Comparison of ENCODE assay signal across 19 cellular contexts in the genomic region with DNA sequence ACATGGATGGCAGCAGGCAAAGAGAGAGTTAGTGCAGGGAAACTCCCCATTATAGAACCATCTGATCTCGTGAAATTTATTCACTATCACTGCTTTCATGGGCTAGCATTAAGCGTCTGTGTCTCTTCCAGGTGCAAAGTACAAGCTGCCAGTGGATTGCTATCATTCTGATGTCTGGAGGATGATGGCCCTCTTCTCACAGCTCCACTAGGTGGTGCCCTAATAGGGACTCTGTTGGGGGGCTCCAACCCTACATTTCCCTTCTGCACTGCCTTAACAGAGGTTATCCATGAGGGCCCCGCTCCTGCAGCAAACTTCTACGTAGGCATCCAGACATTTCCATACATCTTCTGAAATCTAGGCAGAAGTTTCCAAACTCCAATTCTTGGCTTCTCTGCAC.
DNase-seq lines count a peak whose midpoint lies in the region; ATAC-seq and TF ChIP-seq lines count a peak whose summit lies in the region.
"Had no signal": no experiment of that assay in that cellular context is flagged by ENCODE, and none has a peak within 500 bp of the region (broad histone marks: within the 10 kb centered on the region; RNA-seq: fewer than 3 reads in every experiment).

No MANE protein-coding gene starts in this region.

- TF ChIP-seq CTCF in 22Rv1 (IDR thresholded peaks at IDR 0.05) (peak; percentile 29), GM12864 (IDR thresholded peaks at IDR 0.05; ENCODE audit: low read depth, low read length, missing control alignments) (peak; percentile 38), LNCAP (IDR thresholded peaks at IDR 0.05) (peak; percentile 17; the same call in 1 of the 2 replicates), WERI-Rb-1 (IDR thresholded peaks at IDR 0.05; ENCODE audit: low read depth, low read length) (peak; percentile 38), ascending aorta (IDR thresholded peaks at IDR 0.05) (no peak)

- H3K9me3 ChIP-seq in WERI-Rb-1 (ENCODE audit: severe bottlenecking) (no peaks in the 10 kb centered on the region), ascending aorta (no peaks in the 10 kb centered on the region)
- H3K9me3 ChIP-seq: A549 had no signal

- H3K4me3 Mint-ChIP-seq in activated naive CD4-positive, alpha-beta T cell treated with anti-CD3 and anti-CD28 coated beads, Interleukin-2, amount 10 ng/mL, durations not matched to agents 7 days and 5 days = no peak overlapping the region
- H3K4me3 Mint-ChIP-seq: CD4-positive, CD25-positive, alpha-beta regulatory T cell; T-helper 1 cell treated with Interleukin-12 subunit alpha and Interleukin-12 subunit beta and Interleukin-4 antibody, amounts not matched to agents 30 μg/mL and 1 μg/mL, for 36 hours had no signal

- no peak for ATAC-seq in GM19023 (IDR thresholded peaks at IDR 0.05; ENCODE audit: unreplicated experiment)
- ATAC-seq: A549 had no signal

- H3K4me1 Mint-ChIP-seq in activated naive CD4-positive, alpha-beta T cell treated with anti-CD3 and anti-CD28 coated beads, Interleukin-2, amount 10 ng/mL, durations not matched to agents 7 days and 5 days = no peaks in the 10 kb centered on the region
- H3K4me1 Mint-ChIP-seq: CD4-positive, CD25-positive, alpha-beta regulatory T cell had no signal

- no peaks in the 10 kb centered on the region for H3K4me1 ChIP-seq in ascending aorta
- H3K4me1 ChIP-seq: A549 had no signal

- H3K27ac Mint-ChIP-seq in activated naive CD4-positive, alpha-beta T cell treated with anti-CD3 and anti-CD28 coated beads, Interleukin-2, amount 10 ng/mL, durations not matched to agents 7 days and 5 days = no peak overlapping the region
- H3K27ac Mint-ChIP-seq: CD4-positive, CD25-positive, alpha-beta regulatory T cell; T-helper 1 cell treated with Interleukin-12 subunit alpha and Interleukin-12 subunit beta and Interleukin-4 antibody, amounts not matched to agents 30 μg/mL and 1 μg/mL, for 36 hours had no signal

- H3K27me3 ChIP-seq in WERI-Rb-1 (ENCODE audit: insufficient read depth, low read depth, severe bottlenecking) = no peaks in the 10 kb centered on the region
- no peaks in the 10 kb centered on the region for H3K27me3 ChIP-seq in ascending aorta

- H3K4me3 ChIP-seq in GM12864 (ENCODE audit: low read depth, low read length) = no peak overlapping the region
- H3K4me3 ChIP-seq in WERI-Rb-1 (ENCODE audit: low read depth, low read length) = no peak overlapping the region
- H3K4me3 ChIP-seq in ascending aorta = no peak overlapping the region
- H3K4me3 ChIP-seq: A549 had no signal

- H3K27me3 Mint-ChIP-seq in activated naive CD4-positive, alpha-beta T cell treated with anti-CD3 and anti-CD28 coated beads, Interleukin-2, amount 10 ng/mL, durations not matched to agents 7 days and 5 days = no peaks in the 10 kb centered on the region
- H3K27me3 Mint-ChIP-seq: CD4-positive, CD25-positive, alpha-beta regulatory T cell had no signal

- peaks cover 1% of the 10 kb centered on the region for H3K9me3 Mint-ChIP-seq in activated naive CD4-positive, alpha-beta T cell treated with anti-CD3 and anti-CD28 coated beads, Interleukin-2, amount 10 ng/mL, durations not matched to agents 7 days and 5 days
- H3K9me3 Mint-ChIP-seq: T-helper 1 cell treated with Interleukin-12 subunit alpha and Interleukin-12 subunit beta and Interleukin-4 antibody, amounts not matched to agents 30 μg/mL and 1 μg/mL, for 36 hours had no signal

- intact Hi-C loops in ascending aorta (cut with DNase I) = no loop called here

- H3K36me3 ChIP-seq in WERI-Rb-1 (no peaks in the 10 kb centered on the region), ascending aorta (no peaks in the 10 kb centered on the region)

- H3K27ac ChIP-seq in 22Rv1 (no peak overlapping the region), WERI-Rb-1 (no peak overlapping the region), ascending aorta (no peak overlapping the region)
- H3K27ac ChIP-seq: A549 had no signal

- no peaks in the 10 kb centered on the region for H3K36me3 Mint-ChIP-seq in activated naive CD4-positive, alpha-beta T cell treated with anti-CD3 and anti-CD28 coated beads, Interleukin-2, amount 10 ng/mL, durations not matched to agents 7 days and 5 days
- H3K36me3 Mint-ChIP-seq: CD4-positive, CD25-positive, alpha-beta regulatory T cell had no signal

- DNase-seq in GM12864 (ENCODE audit: low read depth) = no peak
- peak; percentile 9 for DNase-seq in WERI-Rb-1
- no peak for DNase-seq in ascending aorta (ENCODE audit: low spot score in 2 of 2)
- no peak for DNase-seq in hepatic stellate cell (ENCODE audit: low spot score)
- DNase-seq in activated naive CD4-positive, alpha-beta T cell treated with anti-CD3 and anti-CD28 coated beads, Interleukin-2, amount 10 ng/mL, durations not matched to agents 7 days and 5 days = no peak
- DNase-seq: CD4-positive, CD25-positive, alpha-beta regulatory T cell; DMS79 treated with DMSO at 0.1 percent for 48 hours; GF-D8; Karpas-422; NCI-H1436; NCI-H2081 treated with DMSO at 0.1 percent for 48 hours; NCI-H226; NCI-H526 treated with DMSO at 0.1 percent for 48 hours; SHP77 had no signal

- CTCF ChIA-PET in activated naive CD4-positive, alpha-beta T cell treated with anti-CD3 and anti-CD28 coated beads, Interleukin-2, amount 10 ng/mL, durations not matched to agents 7 days and 5 days (lab: Charles Lee) = no interaction called here

Comparison
In these comparisons a context has a peak if more than half of its experiments do, and no peak if none do; other contexts are left out.
1. CTCF ChIP-seq: peak in 22Rv1 (single experiment), GM12864 (single experiment), LNCAP (single experiment) and WERI-Rb-1 (single experiment); none in ascending aorta (0 of 3).